Comparison of ENCODE assay signal across 8 cellular contexts in genomic region chr18:74040459-74041332, GRCh38.
A peak's percentile ranks its signal among the peaks of the same experiment; 100 is the strongest.
DNase-seq lines count a peak whose midpoint lies in the region; ATAC-seq and TF ChIP-seq lines count a peak whose summit lies in the region.

No MANE protein-coding gene starts in this region.

- H3K27ac ChIP-seq in coronary artery, result no peak overlapping the region

- no peak for TF ChIP-seq CTCF in coronary artery (IDR thresholded peaks at IDR 0.05)

- ATAC-seq in Right ventricle myocardium superior (ENCODE audit: poor library complexity) (peak; percentile 45), left cardiac atrium (no peak), HG02610 (IDR thresholded peaks at IDR 0.05; ENCODE audit: unreplicated experiment) (peak; percentile 66)

- intact Hi-C loops in Right ventricle myocardium superior (cut with DNase I) (no loop called here), left cardiac atrium (cut with DNase I) (no loop called here)

- no peak overlapping the region for H3K4me3 ChIP-seq in coronary artery

- DNase-seq in Right ventricle myocardium superior, result peak; percentile 45
- DNase-seq in left cardiac atrium, result no peak
- peak; percentile 84 for DNase-seq in NCI-H69 (lab: John Stamatoyannopoulos, UW)
- DNase-seq in activated T-cell treated with anti-CD3 and anti-CD28 coated beads for 1 hour (ENCODE audit: low read depth), result peak; percentile 57
- DNase-seq in germinal center (ENCODE audit: low spot score), result peak; percentile 59
- peak; percentile 47 to 73 (median 56) for DNase-seq in stimulated activated CD4-positive, alpha-beta T cell treated with anti-CD3 and anti-CD28 coated beads, TNF-alpha, amount 100 ng/mL, for 24 hours (ENCODE audit: low read depth in 3 of 3)
- no peak for DNase-seq in coronary artery (ENCODE audit: low spot score)

Comparison
In these comparisons a context has a peak if more than half of its experiments do, and no peak if none do; other contexts are left out.
1. ATAC-seq: peak in Right ventricle myocardium superior (single experiment) and HG02610 (single experiment); none in left cardiac atrium (0 of 2).
2. DNase-seq: peak in Right ventricle myocardium superior (single experiment), NCI-H69 (single experiment), activated T-cell treated with anti-CD3 and anti-CD28 coated beads for 1 hour (single experiment), germinal center (single experiment) and stimulated activated CD4-positive, alpha-beta T cell treated with anti-CD3 and anti-CD28 coated beads, TNF-alpha, amount 100 ng/mL, for 24 hours (3 of 3); none in left cardiac atrium (single experiment) and coronary artery (single experiment).